In the genomic region with DNA sequence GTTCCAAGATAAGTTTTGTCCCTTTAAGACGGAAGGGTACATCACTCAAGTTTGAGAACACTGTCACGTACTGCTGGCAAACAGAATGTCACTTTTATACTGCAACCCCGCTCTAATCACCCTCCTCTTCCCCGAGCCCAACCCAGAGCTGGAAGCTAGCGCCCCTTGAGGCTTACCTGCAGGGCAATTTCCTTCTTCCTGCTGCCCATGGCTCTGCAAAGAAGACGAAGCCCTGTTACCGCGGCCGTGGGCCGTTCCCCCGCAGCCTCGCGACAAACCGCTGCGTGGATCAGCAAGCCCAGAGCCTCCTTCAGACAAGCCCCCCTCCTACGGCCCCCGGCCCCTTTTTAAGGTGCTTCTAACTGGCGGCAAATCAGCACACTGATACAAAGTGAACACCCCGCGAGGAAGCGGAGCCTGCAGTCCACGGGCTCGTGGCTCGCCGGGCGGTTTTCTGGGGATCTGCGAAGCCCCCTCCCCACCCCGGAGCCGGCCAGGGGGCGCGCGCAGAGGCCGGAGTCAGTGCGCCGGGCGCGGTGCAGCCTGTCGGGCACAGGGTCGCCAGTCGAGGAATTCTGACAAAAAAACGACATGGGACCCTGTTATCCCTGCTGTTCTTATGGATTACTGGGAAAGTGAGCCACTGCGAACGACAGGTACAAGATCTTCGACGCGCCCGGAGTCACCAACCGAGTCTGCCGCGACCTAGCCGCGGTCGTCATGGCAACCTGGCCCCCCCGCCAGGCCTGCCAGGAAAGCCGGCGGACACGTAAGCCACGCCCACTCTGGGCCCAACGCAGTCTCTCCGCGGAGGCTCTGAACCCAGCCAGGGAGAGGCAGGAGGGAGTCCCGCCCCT, we compare ENCODE assay signal across 8 cellular contexts. TPM values are rescaled to one million over a fixed set of nuclear protein-coding genes. Genes with fewer than 3 reads are reported as not detected.
DNase-seq lines count a peak whose midpoint lies in the region; ATAC-seq and TF ChIP-seq lines count a peak whose summit lies in the region.

A gene with protein sequence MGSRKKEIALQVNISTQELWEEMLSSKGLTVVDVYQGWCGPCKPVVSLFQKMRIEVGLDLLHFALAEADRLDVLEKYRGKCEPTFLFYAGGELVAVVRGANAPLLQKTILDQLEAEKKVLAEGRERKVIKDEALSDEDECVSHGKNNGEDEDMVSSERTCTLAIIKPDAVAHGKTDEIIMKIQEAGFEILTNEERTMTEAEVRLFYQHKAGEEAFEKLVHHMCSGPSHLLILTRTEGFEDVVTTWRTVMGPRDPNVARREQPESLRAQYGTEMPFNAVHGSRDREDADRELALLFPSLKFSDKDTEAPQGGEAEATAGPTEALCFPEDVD (minus strand): TSS at position 725 of the 857 bp plus-strand sequence. CDS start 516 bp downstream, at position 209.

- no peak for TF ChIP-seq POLR2A in vagina (IDR thresholded peaks at IDR 0.05)

- H3K27ac ChIP-seq in rectal smooth muscle tissue (ENCODE audit: low read depth, low read length) (peak within 1 kb of the TSS; percentile 37), vagina (peak within 1 kb of the TSS; percentile 74)

- TF ChIP-seq CTCF in GM12875 (IDR thresholded peaks at IDR 0.05; ENCODE audit: borderline replicate concordance, insufficient read depth, low read depth, low read length) = peak; percentile 78
- peak in 1 of 3 experiments; percentile 12 for TF ChIP-seq CTCF in vagina (IDR thresholded peaks at IDR 0.05)

- H3K27me3 ChIP-seq in rectal smooth muscle tissue (ENCODE audit: control insufficient read depth, insufficient read depth, low read length) (no peaks in the 10 kb centered on the region), vagina (no peaks in the 10 kb centered on the region)

- no peaks in the 10 kb centered on the region for H3K36me3 ChIP-seq in rectal smooth muscle tissue (ENCODE audit: control insufficient read depth, insufficient read depth, low read length)
- no peaks in the 10 kb centered on the region for H3K36me3 ChIP-seq in vagina

- H3K9me3 ChIP-seq in vagina = no peaks in the 10 kb centered on the region

- H3K4me1 ChIP-seq in rectal smooth muscle tissue (ENCODE audit: control insufficient read depth, insufficient read depth, low read length) (no peaks in the 10 kb centered on the region), vagina (peaks cover 22% of the 10 kb centered on the region)

- H3K4me3 ChIP-seq in GM12875 (ENCODE audit: low read depth, low read length) (peak within 1 kb of the TSS; percentile 16), rectal smooth muscle tissue (ENCODE audit: low read length) (peak within 1 kb of the TSS; percentile 87), vagina (peak within 1 kb of the TSS; percentile 74 to 86)

- H3K9ac ChIP-seq in rectal smooth muscle tissue (ENCODE audit: low read length) = peak within 1 kb of the TSS; percentile 17

- peak; percentile 58 for DNase-seq in NCI-H187 treated with DMSO at 0.1 percent for 48 hours (lab: John Stamatoyannopoulos, UW)
- DNase-seq in T1000 (lab: John Stamatoyannopoulos, UW) = peak; percentile 81
- DNase-seq in astrocyte of the hippocampus (ENCODE audit: low read depth, low spot score) = peak; percentile 93
- peak; percentile 67 to 86 for DNase-seq in hippocampal formation (lab: John Stamatoyannopoulos, UW)
- DNase-seq in vagina (ENCODE audit: extremely low spot score in 2 of 2) = peak in 1 of 2 donors; percentile 88

- ATAC-seq in HG02885 (IDR thresholded peaks at IDR 0.05; ENCODE audit: poor library complexity, unreplicated experiment) = peak; percentile 77

- intact Hi-C loops in vagina (cut with DNase I) = no loop called here

RNA-seq across cellular contexts. Expression of the gene that starts here (rescaled TPM):
- total RNA-seq in vagina = not detected

Comparison
In these comparisons a context has a peak if more than half of its experiments do, and no peak if none do; other contexts are left out.
1. H3K4me3 ChIP-seq: peak in every context shown above with its lines; median percentile 87 in rectal smooth muscle tissue; 80 in vagina; 16 in GM12875.